ENCODE assay signal across 12 cellular contexts in the genomic region with DNA sequence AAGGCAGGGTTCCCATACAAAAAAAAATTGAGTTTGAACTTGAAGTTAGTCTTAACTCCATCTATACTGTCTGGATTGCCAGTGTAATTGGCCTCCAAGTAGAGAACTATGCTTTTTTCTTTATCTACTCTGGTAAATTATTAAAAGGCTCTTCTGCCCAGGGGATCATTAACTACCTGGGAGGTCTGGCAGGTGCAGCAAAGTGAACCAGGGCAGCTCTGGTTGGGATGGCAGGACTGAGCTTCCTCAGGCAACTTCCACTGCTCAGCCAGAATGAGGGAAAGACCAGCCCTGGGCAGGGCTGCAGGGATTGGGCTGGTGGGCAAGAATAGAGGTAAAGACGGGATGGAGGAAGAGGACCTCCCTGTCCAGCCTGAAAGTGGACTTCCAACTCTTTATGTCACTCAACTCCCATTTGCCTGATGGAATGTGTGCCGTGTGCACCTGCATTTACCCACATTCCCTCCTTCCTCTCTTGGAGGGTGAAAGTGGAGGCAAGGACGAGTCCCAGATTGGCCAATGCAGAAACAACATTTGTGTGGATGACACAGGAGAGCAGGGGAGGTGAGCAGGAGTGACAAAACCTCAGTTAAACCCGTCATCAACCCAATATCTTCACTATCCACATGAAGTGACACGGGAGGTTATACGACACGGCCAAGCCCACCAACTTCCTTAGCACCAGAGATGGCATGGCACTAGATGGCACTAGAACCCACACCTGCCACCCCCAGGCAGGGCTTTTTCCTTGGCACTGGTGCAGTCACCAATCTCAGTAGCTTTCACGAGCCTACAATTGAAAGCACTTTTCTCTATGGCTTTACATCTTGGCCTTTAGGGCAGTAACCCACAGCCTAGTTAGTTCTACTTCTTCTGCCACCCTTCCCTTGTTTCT. TPM values are rescaled to one million over a fixed set of nuclear protein-coding genes. Genes with fewer than 3 reads are reported as not detected.
DNase-seq lines count a peak whose midpoint lies in the region; ATAC-seq, FAIRE-seq and TF ChIP-seq lines count a peak whose summit lies in the region.
"Had no signal": no experiment of that assay in that cellular context is flagged by ENCODE, and none has a peak within 500 bp of the region (broad histone marks: within the 10 kb centered on the region; RNA-seq: fewer than 3 reads in every experiment).

No MANE protein-coding gene starts in this region.

- CTCF ChIA-PET in T-cell (lab: Charles Lee): no interaction called here

- TF ChIP-seq EP300 in sigmoid colon (IDR thresholded peaks at IDR 0.05): no peak

- H3K36me3 ChIP-seq in brain microvascular endothelial cell (replicated peaks) (no peaks in the 10 kb centered on the region), sigmoid colon (no peaks in the 10 kb centered on the region)
- H3K36me3 ChIP-seq: neutrophil, thoracic aorta had no signal

- no peak for TF ChIP-seq POLR2A in sigmoid colon (IDR thresholded peaks at IDR 0.05)

- no peaks in the 10 kb centered on the region for H3K4me1 Mint-ChIP-seq in T-cell
- H3K4me1 Mint-ChIP-seq in stimulated activated memory B cell treated with anti-CD40 and anti-IgM and Interleukin-4, amounts not matched to agents 10 μg/mL and 1 μg/mL and 100 μg/mL, for 72 hours: no peaks in the 10 kb centered on the region

- H3K9me3 ChIP-seq in sigmoid colon: no peaks in the 10 kb centered on the region
- H3K9me3 ChIP-seq: neutrophil, thoracic aorta had no signal

- in situ Hi-C loops in brain microvascular endothelial cell (cut with HindIII; ENCODE audit: low pct_ligation_motif_present, low sequenced_read_pairs): no loop called here

- peaks cover 6% of the 10 kb centered on the region for H3K36me3 Mint-ChIP-seq in T-cell
- H3K36me3 Mint-ChIP-seq in stimulated activated memory B cell treated with anti-CD40 and anti-IgM and Interleukin-4, amounts not matched to agents 10 μg/mL and 1 μg/mL and 100 μg/mL, for 72 hours: peaks cover 5% of the 10 kb centered on the region

- no peaks in the 10 kb centered on the region for H3K9me3 Mint-ChIP-seq in T-cell
- no peaks in the 10 kb centered on the region for H3K9me3 Mint-ChIP-seq in stimulated activated memory B cell treated with anti-CD40 and anti-IgM and Interleukin-4, amounts not matched to agents 10 μg/mL and 1 μg/mL and 100 μg/mL, for 72 hours

- no peak for DNase-seq in D721Med (ENCODE audit: insufficient read length, low spot score)
- DNase-seq in Jurkat, Clone E6-1 (ENCODE audit: low read depth, low spot score): peak; percentile 32
- no peak for DNase-seq in brain microvascular endothelial cell
- DNase-seq in mucosa of gallbladder (ENCODE audit: low spot score): peak; percentile 58
- DNase-seq in activated naive CD4-positive, alpha-beta T cell treated with Interleukin-2 at 50 U/mL for 16 hours: no peak
- DNase-seq in T-cell: no peak
- DNase-seq in sigmoid colon: no peak
- DNase-seq: activated naive CD4-positive, alpha-beta T cell treated with anti-CD3 and anti-CD28 coated beads, Interleukin-2, amount 50 U/mL, for 16 hours; GOT3 had no signal

- ATAC-seq in T-cell (replicated peaks in 1 of 4): no peak
- no peak for ATAC-seq in stimulated activated memory B cell treated with anti-CD40 and anti-IgM and Interleukin-4, amounts not matched to agents 10 μg/mL and 1 μg/mL and 100 μg/mL, for 72 hours

- no peak overlapping the region for H3K27ac Mint-ChIP-seq in T-cell
- no peak overlapping the region for H3K27ac Mint-ChIP-seq in stimulated activated memory B cell treated with anti-CD40 and anti-IgM and Interleukin-4, amounts not matched to agents 10 μg/mL and 1 μg/mL and 100 μg/mL, for 72 hours

- H3K4me3 Mint-ChIP-seq in T-cell: no peak overlapping the region
- no peak overlapping the region for H3K4me3 Mint-ChIP-seq in stimulated activated memory B cell treated with anti-CD40 and anti-IgM and Interleukin-4, amounts not matched to agents 10 μg/mL and 1 μg/mL and 100 μg/mL, for 72 hours

- POLR2A ChIA-PET in T-cell (lab: Charles Lee): no interaction called here

- TF ChIP-seq CTCF in D721Med (IDR thresholded peaks at IDR 0.05; ENCODE audit: insufficient read depth, missing control alignments) (peak; percentile 13), brain microvascular endothelial cell (IDR thresholded peaks at IDR 0.05; ENCODE audit: low read depth, low read length, missing control alignments) (no peak), sigmoid colon (IDR thresholded peaks at IDR 0.05) (no peak)

- intact Hi-C loops in sigmoid colon (cut with DNase I): no loop called here

- H3K27me3 ChIP-seq in brain microvascular endothelial cell (replicated peaks) (no peaks in the 10 kb centered on the region), sigmoid colon (no peaks in the 10 kb centered on the region)
- H3K27me3 ChIP-seq: neutrophil had no signal

- no peaks in the 10 kb centered on the region for H3K27me3 Mint-ChIP-seq in T-cell
- H3K27me3 Mint-ChIP-seq in stimulated activated memory B cell treated with anti-CD40 and anti-IgM and Interleukin-4, amounts not matched to agents 10 μg/mL and 1 μg/mL and 100 μg/mL, for 72 hours: no peaks in the 10 kb centered on the region

- FAIRE-seq in D721Med (lab: Jason Lieb, UNC): no peak

- peaks cover 0 to 16% (median 0%) of the 10 kb centered on the region in 4 donors for H3K4me1 ChIP-seq in sigmoid colon

- WGBS in sigmoid colon, 2 donors: 32 to 78% methylated on average over 8 of the region's 8 CpGs

- H3K27ac ChIP-seq in brain microvascular endothelial cell: peak overlapping the region; percentile 94
- H3K27ac ChIP-seq in sigmoid colon: no peak overlapping the region
- H3K27ac ChIP-seq: neutrophil, thoracic aorta had no signal

- H3K4me3 ChIP-seq in Jurkat, Clone E6-1 (ENCODE audit: low read length): no peak overlapping the region
- no peak overlapping the region for H3K4me3 ChIP-seq in brain microvascular endothelial cell (ENCODE audit: low read depth, low read length)
- H3K4me3 ChIP-seq in sigmoid colon: no peak overlapping the region
- H3K4me3 ChIP-seq: thoracic aorta had no signal

RNA-seq across cellular contexts. Expression of a gene that starts 25.2 kb away (rescaled TPM):
- polyA plus RNA-seq in Jurkat, Clone E6-1 (2012; ENCODE audit: insufficient read depth, insufficient read length): 3.9 TPM
- total RNA-seq in mucosa of gallbladder (369 TPM), T-cell (1 to 10 TPM in 2 of 5 donors, under 1 TPM in 1, not detected in 2; 0.70 to 1.2 (median 1.1) TPM), sigmoid colon (100 to 1,000 TPM in 2 of 4 donors, 10 to 100 TPM in 2; 28.2 to 150 (median 104) TPM)
- 10 to 100 TPM in 2 of 3 donors, 1 to 10 TPM in 1; 3.9 to 79.5 (median 22.8) TPM for polyA plus RNA-seq in sigmoid colon

Comparison
In these comparisons a context has a peak if more than half of its experiments do, and no peak if none do; other contexts are left out.
1. DNase-seq: peak in Jurkat, Clone E6-1 (single experiment) and mucosa of gallbladder (single experiment); none in D721Med (single experiment), brain microvascular endothelial cell (single experiment), activated naive CD4-positive, alpha-beta T cell treated with Interleukin-2 at 50 U/mL for 16 hours (single experiment), T-cell (0 of 34) and sigmoid colon (single experiment).
2. RNA of a gene that starts 25.2 kb away (total RNA-seq): 369 TPM in mucosa of gallbladder (single experiment) and 28.2 to 150 TPM in sigmoid colon; 0.70 to 1.2 TPM in T-cell; every median in the first group is over 10 times any median in the second.